ENCODE assay signal across 8 cellular contexts in genomic region chr19:12090807-12091206, GRCh38. TPM values are rescaled to one million over a fixed set of nuclear protein-coding genes. Genes with fewer than 3 reads are reported as not detected.
DNase-seq lines count a peak whose midpoint lies in the region; ATAC-seq and TF ChIP-seq lines count a peak whose summit lies in the region.

No MANE protein-coding gene starts in this region.

- H3K27me3 ChIP-seq in esophagus squamous epithelium: no peaks in the 10 kb centered on the region

- no peaks in the 10 kb centered on the region for H3K9me3 Mint-ChIP-seq in natural killer cell treated with Interleukin-12 subunit alpha and Interleukin-12 subunit beta and Interleukin-15 and Interleukin-18, amount 100 ng/mL, for 72 hours

- no peak overlapping the region for H3K27ac Mint-ChIP-seq in natural killer cell treated with Interleukin-12 subunit alpha and Interleukin-12 subunit beta and Interleukin-15 and Interleukin-18, amount 100 ng/mL, for 72 hours

- ATAC-seq in natural killer cell treated with Interleukin-12 subunit alpha and Interleukin-12 subunit beta and Interleukin-15 and Interleukin-18, amount 100 ng/mL, for 72 hours: peak; percentile 47 to 57
- no peak for ATAC-seq in HG02642 (IDR thresholded peaks at IDR 0.05; ENCODE audit: poor library complexity, unreplicated experiment)

- DNase-seq in NCI-H748 treated with DMSO at 0.1 percent for 48 hours (lab: John Stamatoyannopoulos, UW) (peak; percentile 0), esophagus squamous epithelium (lab: John Stamatoyannopoulos, UW) (no peak), GM19240 (ENCODE audit: insufficient read length, low spot score) (no peak)
- DNase-seq in activated CD8-positive, alpha-beta memory T cell treated with anti-CD3 and anti-CD28 coated beads, Interleukin-2, amount 50 U/mL, for 48 hours: peak; percentile 85
- peak; percentile 74 for DNase-seq in natural killer cell treated with Interleukin-12 subunit alpha and Interleukin-12 subunit beta and Interleukin-15 and Interleukin-18, amount 100 ng/mL, for 72 hours (ENCODE audit: low spot score)
- peak; percentile 54 for DNase-seq in stimulated activated naive CD4-positive, alpha-beta T cell treated with Interleukin-2 at 50 U/mL for 16 hours (lab: John Stamatoyannopoulos, UW)

- no peaks in the 10 kb centered on the region for H3K9me3 ChIP-seq in esophagus squamous epithelium

- H3K36me3 ChIP-seq in esophagus squamous epithelium: no peaks in the 10 kb centered on the region

- no peak overlapping the region for H3K27ac ChIP-seq in esophagus squamous epithelium

- WGBS in esophagus squamous epithelium, 2 donors: 48 to 55% methylated on average over 5 of the region's 5 CpGs

- no peaks in the 10 kb centered on the region for H3K27me3 Mint-ChIP-seq in natural killer cell treated with Interleukin-12 subunit alpha and Interleukin-12 subunit beta and Interleukin-15 and Interleukin-18, amount 100 ng/mL, for 72 hours

- no peak overlapping the region for H3K4me3 ChIP-seq in esophagus squamous epithelium

- TF ChIP-seq CTCF in GM12873 (IDR thresholded peaks at IDR 0.05; ENCODE audit: insufficient read depth, low read depth, low read length, missing control alignments) (peak; percentile 80), esophagus squamous epithelium (IDR thresholded peaks at IDR 0.05) (peak in 5 of 6 experiments; percentile 49 to 70 (median 52))

- peaks cover 5 to 16% of the 10 kb centered on the region in 2 donors for H3K4me1 Mint-ChIP-seq in natural killer cell treated with Interleukin-12 subunit alpha and Interleukin-12 subunit beta and Interleukin-15 and Interleukin-18, amount 100 ng/mL, for 72 hours (ENCODE audit: low read depth in 2 of 2)

- no peak for TF ChIP-seq POLR2A in esophagus squamous epithelium (IDR thresholded peaks at IDR 0.05)

- peaks cover 0 to 24% (median 0%) of the 10 kb centered on the region in 3 donors for H3K4me1 ChIP-seq in esophagus squamous epithelium

- H3K36me3 Mint-ChIP-seq in natural killer cell treated with Interleukin-12 subunit alpha and Interleukin-12 subunit beta and Interleukin-15 and Interleukin-18, amount 100 ng/mL, for 72 hours: no peaks in the 10 kb centered on the region

- H3K4me3 Mint-ChIP-seq in natural killer cell treated with Interleukin-12 subunit alpha and Interleukin-12 subunit beta and Interleukin-15 and Interleukin-18, amount 100 ng/mL, for 72 hours: peak overlapping the region; percentile 43

- intact Hi-C loops in esophagus squamous epithelium (cut with DNase I): no loop called here

RNA-seq across cellular contexts. Expression of gene ZNF844, which starts 26.3 kb away (rescaled TPM):
- total RNA-seq in esophagus squamous epithelium: 1 to 10 TPM; 2.9 to 6.3 (median 3.8) TPM
- 1 to 10 TPM; 4.1 to 9.4 TPM for total RNA-seq in natural killer cell treated with Interleukin-12 subunit alpha and Interleukin-12 subunit beta and Interleukin-15 and Interleukin-18, amount 100 ng/mL, for 72 hours

RNA-seq across cellular contexts. Expression of gene ZNF878, which starts 38.0 kb away (rescaled TPM):
- under 1 TPM in 3 of 4 donors, not detected in 1; 0.38 to 0.66 (median 0.47) TPM for total RNA-seq in esophagus squamous epithelium
- total RNA-seq in natural killer cell treated with Interleukin-12 subunit alpha and Interleukin-12 subunit beta and Interleukin-15 and Interleukin-18, amount 100 ng/mL, for 72 hours: under 1 TPM; 0.39 to 0.48 TPM

RNA-seq across cellular contexts. Expression of gene ZNF20, which starts 49.3 kb away (rescaled TPM):
- 1 to 10 TPM; 2.6 to 5.2 (median 3.8) TPM for total RNA-seq in esophagus squamous epithelium
- 1 to 10 TPM; 2.7 to 4.4 TPM for total RNA-seq in natural killer cell treated with Interleukin-12 subunit alpha and Interleukin-12 subunit beta and Interleukin-15 and Interleukin-18, amount 100 ng/mL, for 72 hours

RNA-seq across cellular contexts. Expression of gene ZNF433, which starts 55.3 kb away (rescaled TPM):
- total RNA-seq in esophagus squamous epithelium: 10 to 100 TPM in 1 of 4 donors, 1 to 10 TPM in 3; 4.5 to 21.0 (median 5.6) TPM
- total RNA-seq in natural killer cell treated with Interleukin-12 subunit alpha and Interleukin-12 subunit beta and Interleukin-15 and Interleukin-18, amount 100 ng/mL, for 72 hours: 1 to 10 TPM; 3.7 TPM

Comparison
In these comparisons a context has a peak if more than half of its experiments do, and no peak if none do; other contexts are left out.
1. DNase-seq: peak in NCI-H748 treated with DMSO at 0.1 percent for 48 hours (single experiment), activated CD8-positive, alpha-beta memory T cell treated with anti-CD3 and anti-CD28 coated beads, Interleukin-2, amount 50 U/mL, for 48 hours (single experiment), natural killer cell treated with Interleukin-12 subunit alpha and Interleukin-12 subunit beta and Interleukin-15 and Interleukin-18, amount 100 ng/mL, for 72 hours (single experiment) and stimulated activated naive CD4-positive, alpha-beta T cell treated with Interleukin-2 at 50 U/mL for 16 hours (single experiment); none in esophagus squamous epithelium (single experiment) and GM19240 (single experiment).